27 cellular contexts compared by ENCODE assay signal in genomic region chr6:119436583-119436982, GRCh38.
"Had no signal": no experiment of that assay in that cellular context is flagged by ENCODE, and none has a peak within 500 bp of the region (broad histone marks: within the 10 kb centered on the region; RNA-seq: fewer than 3 reads in every experiment).

No MANE protein-coding gene starts in this region.

- H3K36me3 ChIP-seq: WERI-Rb-1 had no signal

- H3K27ac Mint-ChIP-seq: activated CD4-positive, alpha-beta memory T cell treated with anti-CD3 and anti-CD28 coated beads, Interleukin-2, amount 10 ng/mL, durations not matched to agents 7 days and 5 days; activated CD4-positive, alpha-beta T cell treated with anti-CD3 and anti-CD28 coated beads for 36 hours; activated naive CD4-positive, alpha-beta T cell treated with anti-CD3 and anti-CD28 coated beads, Interleukin-2, amount 10 ng/mL, durations not matched to agents 7 days and 5 days; activated naive CD8-positive, alpha-beta T cell treated with anti-CD3 and anti-CD28 coated beads for 36 hours; activated T-helper 2 cell treated with anti-CD3 and anti-CD28 coated beads, Interferon-gamma antibody, Interleukin-2, Interleukin-4, amounts not matched to agents 10 μg/mL and 5 μg/mL and 100 μg/mL, durations not matched to agents 14 hours and 24 hours and 36 hours; T-helper 17 cell had no signal

- H3K4me1 Mint-ChIP-seq: activated CD4-positive, alpha-beta memory T cell treated with anti-CD3 and anti-CD28 coated beads, Interleukin-2, amount 10 ng/mL, durations not matched to agents 7 days and 5 days; activated CD4-positive, alpha-beta T cell treated with anti-CD3 and anti-CD28 coated beads for 36 hours; activated naive CD4-positive, alpha-beta T cell treated with anti-CD3 and anti-CD28 coated beads, Interleukin-2, amount 10 ng/mL, durations not matched to agents 7 days and 5 days; activated naive CD8-positive, alpha-beta T cell treated with anti-CD3 and anti-CD28 coated beads for 36 hours had no signal

- H3K4me3 Mint-ChIP-seq: activated CD4-positive, alpha-beta memory T cell treated with anti-CD3 and anti-CD28 coated beads, Interleukin-2, amount 10 ng/mL, durations not matched to agents 7 days and 5 days; activated CD4-positive, alpha-beta T cell treated with anti-CD3 and anti-CD28 coated beads for 36 hours; activated naive CD4-positive, alpha-beta T cell treated with anti-CD3 and anti-CD28 coated beads, Interleukin-2, amount 10 ng/mL, durations not matched to agents 7 days and 5 days; activated naive CD8-positive, alpha-beta T cell treated with anti-CD3 and anti-CD28 coated beads for 36 hours; activated T-cell treated with anti-CD3 and anti-CD28 coated beads, Interleukin-2, amount 50 U/mL, for 72 hours; T-helper 17 cell had no signal

- DNase-seq: activated CD4-positive, alpha-beta memory T cell treated with anti-CD3 and anti-CD28 coated beads, Interleukin-2, amount 10 ng/mL, durations not matched to agents 7 days and 5 days; activated CD4-positive, alpha-beta T cell treated with anti-CD3 and anti-CD28 coated beads for 36 hours; activated CD4-positive, alpha-beta T cell treated with anti-CD3 and anti-CD28 coated beads, Interleukin-2, amount 50 U/mL, for 1 hour; activated gamma-delta T cell treated with Interleukin-2 at 50 U/mL for 16 hours; activated naive CD4-positive, alpha-beta T cell treated with anti-CD3 and anti-CD28 coated beads, Interleukin-2, amount 10 ng/mL, durations not matched to agents 7 days and 5 days; activated naive CD8-positive, alpha-beta T cell treated with anti-CD3 and anti-CD28 coated beads for 36 hours; activated T-cell treated with anti-CD3 and anti-CD28 coated beads for 4 hours; activated T-cell treated with anti-CD3 and anti-CD28 coated beads, Interleukin-2, amount 50 U/mL, for 72 hours; anterior cingulate cortex; cerebellar nuclear complex; Karpas-422; MM.1S; NCI-H1105; NCI-H1436 treated with DMSO at 0.1 percent for 48 hours; NCI-H187; NCI-H2081; NCI-H345; NCI-H510A; NCI-H526 treated with DMSO at 0.1 percent for 48 hours; NCI-H82; NK-92 treated with Interleukin-12 subunit alpha and Interleukin-12 subunit beta, amount 100 ng/mL, for 24 hours; PC-3; SHP77 treated with DMSO at 0.1 percent for 48 hours; T-helper 17 cell; T-helper 9 cell; WERI-Rb-1 had no signal

- H3K9me3 Mint-ChIP-seq: activated CD4-positive, alpha-beta memory T cell treated with anti-CD3 and anti-CD28 coated beads, Interleukin-2, amount 10 ng/mL, durations not matched to agents 7 days and 5 days; activated naive CD8-positive, alpha-beta T cell treated with anti-CD3 and anti-CD28 coated beads for 36 hours; activated T-cell treated with anti-CD3 and anti-CD28 coated beads, Interleukin-2, amount 50 U/mL, for 72 hours had no signal

- ATAC-seq: activated CD4-positive, alpha-beta T cell treated with anti-CD3 and anti-CD28 coated beads for 36 hours; activated T-cell treated with anti-CD3 and anti-CD28 coated beads, Interleukin-2, amount 50 U/mL, for 72 hours; PC-3; T-helper 17 cell had no signal

- H3K27ac ChIP-seq: WERI-Rb-1 had no signal

- H3K27me3 Mint-ChIP-seq: activated CD4-positive, alpha-beta memory T cell treated with anti-CD3 and anti-CD28 coated beads, Interleukin-2, amount 10 ng/mL, durations not matched to agents 7 days and 5 days; activated CD4-positive, alpha-beta T cell treated with anti-CD3 and anti-CD28 coated beads for 36 hours; activated naive CD4-positive, alpha-beta T cell treated with anti-CD3 and anti-CD28 coated beads, Interleukin-2, amount 10 ng/mL, durations not matched to agents 7 days and 5 days; activated naive CD8-positive, alpha-beta T cell treated with anti-CD3 and anti-CD28 coated beads for 36 hours; T-helper 17 cell had no signal

- H3K36me3 Mint-ChIP-seq: activated naive CD4-positive, alpha-beta T cell treated with anti-CD3 and anti-CD28 coated beads, Interleukin-2, amount 10 ng/mL, durations not matched to agents 7 days and 5 days; activated naive CD8-positive, alpha-beta T cell treated with anti-CD3 and anti-CD28 coated beads for 36 hours had no signal
